In genomic region chr10:84066202-84066601, GRCh38 we compare ENCODE assay signal across 23 cellular contexts.
"Had no signal": no experiment of that assay in that cellular context is flagged by ENCODE, and none has a peak within 500 bp of the region (broad histone marks: within the 10 kb centered on the region; RNA-seq: fewer than 3 reads in every experiment).

No MANE protein-coding gene starts in this region.

- DNase-seq: colonic mucosa; cortex of kidney; effector CD8-positive, alpha-beta T cell; effector memory CD8-positive, alpha-beta T cell; endodermal cell; erythroblast; esophagus squamous epithelium; foreskin fibroblast; foreskin melanocyte; gastrocnemius medialis; glutamatergic neuron; head of caudate nucleus; heart right ventricle; hippocampal formation; left cardiac atrium; left lung; left ventricle myocardium superior; lower lobe of right lung; mesenchymal stem cell; mucosa of descending colon; naive B cell had no signal

- H3K36me3 ChIP-seq: colonic mucosa, esophagus squamous epithelium, gastrocnemius medialis, heart right ventricle, left lung, lower lobe of right lung had no signal

- H3K4me3 ChIP-seq: colonic mucosa, esophagus squamous epithelium, gastrocnemius medialis, heart right ventricle, left lung, lower lobe of right lung, mucosa of descending colon had no signal

- H3K4me1 ChIP-seq: colonic mucosa, esophagus squamous epithelium, gastrocnemius medialis, heart right ventricle, left lung, lower lobe of right lung had no signal

- ATAC-seq: effector memory CD8-positive, alpha-beta T cell; esophagus mucosa; gastrocnemius medialis; heart right ventricle; left cardiac atrium; left lung; left ventricle myocardium superior; lower lobe of right lung; mucosa of descending colon had no signal

- H3K27ac ChIP-seq: colonic mucosa, epithelial cell of prostate, esophagus squamous epithelium, gastrocnemius medialis, heart right ventricle, left lung, lower lobe of right lung had no signal

- H3K27me3 ChIP-seq: colonic mucosa, gastrocnemius medialis, left lung had no signal

- H3K9me3 ChIP-seq: colonic mucosa, gastrocnemius medialis, left lung, lower lobe of right lung, mucosa of descending colon had no signal
